ENCODE assay signal across 9 cellular contexts in genomic region chr6:149962461-149963211, GRCh38. TPM values are rescaled to one million over a fixed set of nuclear protein-coding genes. Genes with fewer than 3 reads are reported as not detected.
DNase-seq lines count a peak whose midpoint lies in the region; ATAC-seq and TF ChIP-seq lines count a peak whose summit lies in the region.
"Had no signal": no experiment of that assay in that cellular context is flagged by ENCODE, and none has a peak within 500 bp of the region (broad histone marks: within the 10 kb centered on the region; RNA-seq: fewer than 3 reads in every experiment).

No MANE protein-coding gene starts in this region.

- H3K27ac ChIP-seq in DND-41 (ENCODE audit: low read length): peak overlapping the region; percentile 72; the same call in 1 of the 2 replicates
- H3K27ac ChIP-seq in MM.1S (ENCODE audit: low read length): no peak overlapping the region
- H3K27ac ChIP-seq in parathyroid adenoma: no peak overlapping the region
- H3K27ac ChIP-seq in body of pancreas: no peak overlapping the region

- DNase-seq in DND-41 (no peak), MM.1S (no peak), body of pancreas (no peak), NCI-H2227 (lab: John Stamatoyannopoulos, UW; ENCODE audit: unreplicated experiment) (no peak)
- DNase-seq in effector memory CD8-positive, alpha-beta T cell: no peak
- no peak for DNase-seq in effector CD4-positive, alpha-beta T cell

- peak overlapping the region; percentile 70 for H3K4me2 ChIP-seq in DND-41 (ENCODE audit: insufficient read depth, low read length)
- H3K4me2 ChIP-seq in MM.1S (ENCODE audit: low read depth, low read length): peak overlapping the region; percentile 73; the same call in 1 of the 2 replicates
- H3K4me2 ChIP-seq in parathyroid adenoma (ENCODE audit: low read length): peak overlapping the region; percentile 76

- TF ChIP-seq POLR2A in body of pancreas (IDR thresholded peaks at IDR 0.05) (no peak), GM18505 (IDR thresholded peaks at IDR 0.05; ENCODE audit: borderline replicate concordance, extremely low read depth, insufficient read depth, insufficient read length) (no peak)

- H3K4me1 ChIP-seq in DND-41 (ENCODE audit: insufficient read depth, low read length) (peaks cover 19% of the 10 kb centered on the region), MM.1S (ENCODE audit: low read length) (no peaks in the 10 kb centered on the region), parathyroid adenoma (no peaks in the 10 kb centered on the region), body of pancreas (peaks cover 25% of the 10 kb centered on the region)

- no peak for ATAC-seq in DND-41 (ENCODE audit: insufficient read depth, low read depth)
- no peak for ATAC-seq in effector memory CD8-positive, alpha-beta T cell (replicated peaks)
- no peak for ATAC-seq in body of pancreas
- ATAC-seq in GM18505 (IDR thresholded peaks at IDR 0.05; ENCODE audit: unreplicated experiment): no peak

- H3F3A ChIP-seq in MM.1S (ENCODE audit: insufficient read depth, low read length): no peaks in the 10 kb centered on the region

- H3K36me3 ChIP-seq in DND-41 (ENCODE audit: insufficient read depth, low read length) (no peaks in the 10 kb centered on the region), MM.1S (replicated peaks; ENCODE audit: insufficient read depth, low read length) (no peaks in the 10 kb centered on the region), parathyroid adenoma (ENCODE audit: control insufficient read depth, insufficient read depth, low read length) (no peaks in the 10 kb centered on the region), body of pancreas (replicated peaks in 1 of 2; ENCODE audit: insufficient read depth in 1 of 2, low read depth in 2 of 2) (no peaks in the 10 kb centered on the region)
- H3K36me3 ChIP-seq: HAP-1 had no signal

- H3K27me3 ChIP-seq in DND-41 (ENCODE audit: insufficient read depth, low read length, poor library complexity) (no peaks in the 10 kb centered on the region), MM.1S (replicated peaks; ENCODE audit: insufficient read depth, low read length) (peaks cover 47% of the 10 kb centered on the region), parathyroid adenoma (ENCODE audit: control insufficient read depth, insufficient read depth, low read length) (no peaks in the 10 kb centered on the region), body of pancreas (peaks cover 6 to 33% of the 10 kb centered on the region in 2 donors)

- H3K79me2 ChIP-seq in DND-41 (ENCODE audit: insufficient read depth, low read length): no peaks in the 10 kb centered on the region
- no peaks in the 10 kb centered on the region for H3K79me2 ChIP-seq in MM.1S (ENCODE audit: low read length)
- no peaks in the 10 kb centered on the region for H3K79me2 ChIP-seq in parathyroid adenoma

- peaks cover 13% of the 10 kb centered on the region for H3K36me3 Mint-ChIP-seq in effector memory CD8-positive, alpha-beta T cell (ENCODE audit: insufficient read depth)

- intact Hi-C loops in body of pancreas (cut with DNase I): no loop called here

- peaks cover 27 to 30% of the 10 kb centered on the region in 2 donors for H3K4me1 Mint-ChIP-seq in effector memory CD8-positive, alpha-beta T cell (ENCODE audit: low read depth in 2 of 2)

- H4K20me1 ChIP-seq in DND-41 (ENCODE audit: insufficient read depth, low read length) (no peaks in the 10 kb centered on the region), MM.1S (ENCODE audit: insufficient read depth, low read length) (no peaks in the 10 kb centered on the region)

- H3K9ac ChIP-seq in DND-41 (ENCODE audit: low read depth, low read length) (peak overlapping the region; percentile 55; the same call in 1 of the 2 replicates), MM.1S (ENCODE audit: low read length) (no peak overlapping the region), parathyroid adenoma (no peak overlapping the region)

- no peaks in the 10 kb centered on the region for H3K9me2 ChIP-seq in MM.1S (replicated peaks; ENCODE audit: insufficient read depth, low read length)

- H3K9me3 Mint-ChIP-seq in effector memory CD8-positive, alpha-beta T cell: no peaks in the 10 kb centered on the region

- peak overlapping the region in 1 of 2 donors; percentile 81 for H3K27ac Mint-ChIP-seq in effector memory CD8-positive, alpha-beta T cell

- H3K9me3 ChIP-seq in DND-41 (ENCODE audit: insufficient read depth, low read length, severe bottlenecking) (peaks cover 8% of the 10 kb centered on the region), MM.1S (replicated peaks; ENCODE audit: insufficient read depth, low read length) (no peaks in the 10 kb centered on the region), parathyroid adenoma (ENCODE audit: control insufficient read depth, low read length) (no peaks in the 10 kb centered on the region), body of pancreas (no peaks in the 10 kb centered on the region)
- H3K9me3 ChIP-seq: HAP-1 had no signal

- 72 to 75% methylated on average over 6 of the region's 7 CpGs for WGBS in body of pancreas, 2 donors

- H3K4me3 ChIP-seq in DND-41 (ENCODE audit: low read depth in 1 of 2, low read length in 2 of 2): peak overlapping the region in 1 of 2 experiments; percentile 59; a peak in 2 of 4 replicates
- H3K4me3 ChIP-seq in MM.1S (ENCODE audit: low read length): peak overlapping the region; percentile 57; the same call in 1 of the 2 replicates
- no peak overlapping the region for H3K4me3 ChIP-seq in parathyroid adenoma (ENCODE audit: low read depth, low read length)
- no peak overlapping the region for H3K4me3 ChIP-seq in body of pancreas

- peak overlapping the region; percentile 80 for H2AFZ ChIP-seq in DND-41 (ENCODE audit: low read depth, low read length)
- H2AFZ ChIP-seq in MM.1S (ENCODE audit: low read length): peak overlapping the region; percentile 56; the same call in 1 of the 2 replicates
- no peak overlapping the region for H2AFZ ChIP-seq in parathyroid adenoma

- H3K4me3 Mint-ChIP-seq in effector memory CD8-positive, alpha-beta T cell: peak overlapping the region; percentile 86 to 92

- H3K27me3 Mint-ChIP-seq in effector memory CD8-positive, alpha-beta T cell: peaks cover 88 to 96% of the 10 kb centered on the region in 2 donors

- TF ChIP-seq CTCF in DND-41 (IDR thresholded peaks at IDR 0.05; ENCODE audit: borderline replicate concordance, extremely low read depth, low read length, poor library complexity, severe bottlenecking) (no peak), MM.1S (IDR thresholded peaks at IDR 0.05; ENCODE audit: low read length) (no peak), parathyroid adenoma (IDR thresholded peaks at IDR 0.05) (no peak), body of pancreas (IDR thresholded peaks at IDR 0.05) (no peak)

RNA-seq across cellular contexts. Expression of gene ULBP1, which starts 1.1 kb away (rescaled TPM):
- total RNA-seq in body of pancreas: not detected

RNA-seq across cellular contexts. Expression of gene ULBP2, which starts 20.8 kb away (rescaled TPM):
- total RNA-seq in body of pancreas: under 1 TPM in 1 of 2 donors, not detected in 1; 0.26 TPM

RNA-seq across cellular contexts. Expression of gene RAET1G, which starts 39.7 kb away (rescaled TPM):
- total RNA-seq in body of pancreas: not detected
